ENCODE assay signal across 22 cellular contexts in the genomic region with DNA sequence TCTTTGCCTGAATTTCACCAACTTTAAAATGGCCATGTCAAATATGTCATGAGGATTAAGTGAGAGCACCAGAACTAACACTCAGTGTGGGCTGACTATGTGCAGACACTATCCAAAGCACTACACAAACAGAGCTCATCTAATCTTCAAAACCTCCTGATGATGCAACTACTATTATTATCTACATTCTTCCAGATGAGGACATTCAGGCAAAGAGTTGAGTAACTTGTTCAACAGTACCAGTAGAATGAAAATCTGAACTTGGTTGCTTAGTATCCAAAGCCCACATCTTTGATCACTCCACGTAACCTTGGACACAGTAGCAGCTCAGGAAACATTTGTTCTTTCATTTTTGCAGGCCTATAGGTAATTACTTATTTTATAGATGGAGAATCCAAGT.
"Had no signal": no experiment of that assay in that cellular context is flagged by ENCODE, and none has a peak within 500 bp of the region (broad histone marks: within the 10 kb centered on the region; RNA-seq: fewer than 3 reads in every experiment).

No MANE protein-coding gene starts in this region.

- DNase-seq: activated CD4-positive, alpha-beta T cell treated with anti-CD3 and anti-CD28 coated beads for 4 hours; activated CD8-positive, alpha-beta memory T cell treated with anti-CD3 and anti-CD28 coated beads, Interleukin-2, amount 50 U/mL, for 4 hours; activated CD8-positive, alpha-beta T cell treated with anti-CD3 and anti-CD28 coated beads for 36 hours; activated effector memory CD4-positive, alpha-beta T cell treated with Interleukin-2 at 50 U/mL for 16 hours; activated naive CD4-positive, alpha-beta T cell; activated T-cell treated with anti-CD3 and anti-CD28 coated beads, Interleukin-2, amount 50 U/mL, for 1 hour; amygdala; brain microvascular endothelial cell; Kasumi-1; KBM-7; NCI-H1092; NCI-H1417; NCI-H1930; NCI-H2171; NCI-H2227 treated with DMSO at 0.1 percent for 48 hours; NCI-H526; NCI-H774; PC-3; SHP77 had no signal

- ATAC-seq: activated CD4-positive, CD25-positive, alpha-beta regulatory T cell treated with anti-CD3 and anti-CD28 coated beads, Interleukin-2, amount 50 U/mL, for 24 hours; activated CD8-positive, alpha-beta T cell treated with anti-CD3 and anti-CD28 coated beads for 36 hours; PC-3 had no signal

- H3K27me3 ChIP-seq: brain microvascular endothelial cell, cardiac muscle cell had no signal

- H3K27ac ChIP-seq: brain microvascular endothelial cell, cardiac muscle cell had no signal

- H3K4me3 ChIP-seq: cardiac muscle cell had no signal

- H3K36me3 ChIP-seq: brain microvascular endothelial cell, cardiac muscle cell had no signal

- FAIRE-seq: RCC 7860 had no signal
